Comparison of ENCODE assay signal across 8 cellular contexts in genomic region chr6:2766767-2767314, GRCh38. TPM values are rescaled to one million over a fixed set of nuclear protein-coding genes. Genes with fewer than 3 reads are reported as not detected.
DNase-seq lines count a peak whose midpoint lies in the region; ATAC-seq and TF ChIP-seq lines count a peak whose summit lies in the region.

No MANE protein-coding gene starts in this region.

- peaks cover 14% of the 10 kb centered on the region for H3K27me3 Mint-ChIP-seq in CD4-positive, CD25-positive, alpha-beta regulatory T cell

- H3K4me3 Mint-ChIP-seq in CD4-positive, CD25-positive, alpha-beta regulatory T cell: peak overlapping the region; percentile 94 to 97 (median 94)

- no peak for ATAC-seq in CD4-positive, CD25-positive, alpha-beta regulatory T cell (ENCODE audit: low read depth in 2 of 2)

- peak overlapping the region in 2 of 3 donors; percentile 82 to 89 for H3K27ac Mint-ChIP-seq in CD4-positive, CD25-positive, alpha-beta regulatory T cell

- H3K36me3 ChIP-seq in CD4-positive, CD25-positive, alpha-beta regulatory T cell (ENCODE audit: control insufficient read depth, insufficient read depth, low read length): peaks cover 22% of the 10 kb centered on the region
- H3K36me3 ChIP-seq in MG63: peaks cover 19% of the 10 kb centered on the region
- H3K36me3 ChIP-seq in muscle layer of colon (ENCODE audit: insufficient read depth, low read length): peaks cover 15% of the 10 kb centered on the region

- intact Hi-C loops in posterior cingulate gyrus (cut with DNase I): no loop called here

- DNase-seq in CD4-positive, CD25-positive, alpha-beta regulatory T cell: no peak
- DNase-seq in MG63 (no peak), choroid plexus epithelial cell (ENCODE audit: low read depth) (no peak), GOT3 (lab: John Stamatoyannopoulos, UW) (no peak), occipital lobe (lab: John Stamatoyannopoulos, UW) (no peak), cortex of kidney (lab: John Stamatoyannopoulos, UW) (no peak), posterior cingulate gyrus (no peak)

- peaks cover 46% of the 10 kb centered on the region for H3K4me1 ChIP-seq in CD4-positive, CD25-positive, alpha-beta regulatory T cell (ENCODE audit: control insufficient read depth, insufficient read depth, low read length, poor library complexity, severe bottlenecking)
- peaks cover 27% of the 10 kb centered on the region for H3K4me1 ChIP-seq in muscle layer of colon (ENCODE audit: insufficient read depth, low read length)

- peak overlapping the region; percentile 83 for H3K4me3 ChIP-seq in CD4-positive, CD25-positive, alpha-beta regulatory T cell (ENCODE audit: low read depth, low read length)
- H3K4me3 ChIP-seq in MG63 (peak overlapping the region; percentile 65), choroid plexus epithelial cell (ENCODE audit: low read depth, low read length) (peak overlapping the region; percentile 71), muscle layer of colon (ENCODE audit: low read depth in 1 of 2, low read length in 2 of 2) (peak overlapping the region; percentile 72 to 86)

- H3K27me3 ChIP-seq in CD4-positive, CD25-positive, alpha-beta regulatory T cell (ENCODE audit: control insufficient read depth, insufficient read depth, low read length): no peaks in the 10 kb centered on the region
- H3K27me3 ChIP-seq in MG63 (no peaks in the 10 kb centered on the region), muscle layer of colon (ENCODE audit: control insufficient read depth in 1 of 2, insufficient read depth in 2 of 2, low read length in 2 of 2) (no peaks in the 10 kb centered on the region)

- no peak overlapping the region for H3K27ac ChIP-seq in CD4-positive, CD25-positive, alpha-beta regulatory T cell (ENCODE audit: insufficient read depth, low read length, poor library complexity, severe bottlenecking)
- H3K27ac ChIP-seq in muscle layer of colon (ENCODE audit: low read depth, low read length): peak overlapping the region; percentile 81

- H3K9me3 ChIP-seq in CD4-positive, CD25-positive, alpha-beta regulatory T cell (ENCODE audit: control insufficient read depth in 2 of 2, low read length in 2 of 2): no peaks in the 10 kb centered on the region
- H3K9me3 ChIP-seq in MG63: no peaks in the 10 kb centered on the region
- no peaks in the 10 kb centered on the region for H3K9me3 ChIP-seq in muscle layer of colon (ENCODE audit: low read length)

- peaks cover 11% of the 10 kb centered on the region for H3K36me3 Mint-ChIP-seq in CD4-positive, CD25-positive, alpha-beta regulatory T cell

- H3K4me1 Mint-ChIP-seq in CD4-positive, CD25-positive, alpha-beta regulatory T cell: peaks cover 33 to 61% (median 43%) of the 10 kb centered on the region in 4 donors

- H3K9me3 Mint-ChIP-seq in CD4-positive, CD25-positive, alpha-beta regulatory T cell: no peaks in the 10 kb centered on the region

- peak; percentile 5 for TF ChIP-seq CTCF in choroid plexus epithelial cell (conservative IDR thresholded peaks at IDR 0.05; ENCODE audit: low read depth, low read length)

- H3K9ac ChIP-seq in muscle layer of colon (ENCODE audit: low read length): peak overlapping the region; percentile 49

RNA-seq across cellular contexts. Expression of gene WRNIP1, which starts 1.6 kb away (rescaled TPM):
- 31.5 TPM for total RNA-seq in CD4-positive, CD25-positive, alpha-beta regulatory T cell
- 10 to 100 TPM; 29.6 to 36.7 (median 32.7) TPM for polyA plus RNA-seq in CD4-positive, CD25-positive, alpha-beta regulatory T cell
- total RNA-seq in MG63 (2014; rRNA removed; shearing (Covaris generic); ENCODE audit: low replicate concordance): 41.7 and 53.3 TPM in 2 replicates
- total RNA-seq in occipital lobe: 48.7 TPM

RNA-seq across cellular contexts. Expression of gene MYLK4, which starts 16.1 kb away (rescaled TPM):
- total RNA-seq in CD4-positive, CD25-positive, alpha-beta regulatory T cell: 0.91 TPM
- under 1 TPM in 2 of 4 donors, not detected in 2; 0.20 to 0.37 TPM for polyA plus RNA-seq in CD4-positive, CD25-positive, alpha-beta regulatory T cell
- not detected in 2 replicates for total RNA-seq in MG63 (2014; rRNA removed; shearing (Covaris generic); ENCODE audit: low replicate concordance)
- total RNA-seq in occipital lobe: 0.47 TPM
